1 cellular context compared by ENCODE assay signal in genomic region chr14:68145539-68145938, GRCh38.
TF ChIP-seq lines count a peak whose summit lies in the region.

No MANE protein-coding gene starts in this region.

TF ChIP-seq in IMR-90, 13 proteins besides CTCF, POLR2A, EP300 and RAD21 (continued from another document):
- TF ChIP-seq, protein P1, sequence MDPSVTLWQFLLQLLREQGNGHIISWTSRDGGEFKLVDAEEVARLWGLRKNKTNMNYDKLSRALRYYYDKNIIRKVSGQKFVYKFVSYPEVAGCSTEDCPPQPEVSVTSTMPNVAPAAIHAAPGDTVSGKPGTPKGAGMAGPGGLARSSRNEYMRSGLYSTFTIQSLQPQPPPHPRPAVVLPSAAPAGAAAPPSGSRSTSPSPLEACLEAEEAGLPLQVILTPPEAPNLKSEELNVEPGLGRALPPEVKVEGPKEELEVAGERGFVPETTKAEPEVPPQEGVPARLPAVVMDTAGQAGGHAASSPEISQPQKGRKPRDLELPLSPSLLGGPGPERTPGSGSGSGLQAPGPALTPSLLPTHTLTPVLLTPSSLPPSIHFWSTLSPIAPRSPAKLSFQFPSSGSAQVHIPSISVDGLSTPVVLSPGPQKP (IDR thresholded peaks at IDR 0.05; ENCODE audit: borderline replicate concordance, low read depth, low read length): no peak
- TF ChIP-seq SMC3 (IDR thresholded peaks at IDR 0.05; ENCODE audit: low read depth, low read length) (no peak), NFE2L2 (IDR thresholded peaks at IDR 0.05; ENCODE audit: low read depth, low read length) (no peak), MAZ (IDR thresholded peaks at IDR 0.05; ENCODE audit: borderline replicate concordance, low read depth, low read length) (no peak), RCOR1 (IDR thresholded peaks at IDR 0.05; ENCODE audit: insufficient replicate concordance, low read length) (no peak), CEBPB (IDR thresholded peaks at IDR 0.05; ENCODE audit: low read depth, low read length) (no peak), FOS (IDR thresholded peaks at IDR 0.05; ENCODE audit: low read depth, low read length) (no peak), MAFK (IDR thresholded peaks at IDR 0.05; ENCODE audit: low read depth, low read length) (no peak)
